1 cellular context compared by ENCODE assay signal in the genomic region with DNA sequence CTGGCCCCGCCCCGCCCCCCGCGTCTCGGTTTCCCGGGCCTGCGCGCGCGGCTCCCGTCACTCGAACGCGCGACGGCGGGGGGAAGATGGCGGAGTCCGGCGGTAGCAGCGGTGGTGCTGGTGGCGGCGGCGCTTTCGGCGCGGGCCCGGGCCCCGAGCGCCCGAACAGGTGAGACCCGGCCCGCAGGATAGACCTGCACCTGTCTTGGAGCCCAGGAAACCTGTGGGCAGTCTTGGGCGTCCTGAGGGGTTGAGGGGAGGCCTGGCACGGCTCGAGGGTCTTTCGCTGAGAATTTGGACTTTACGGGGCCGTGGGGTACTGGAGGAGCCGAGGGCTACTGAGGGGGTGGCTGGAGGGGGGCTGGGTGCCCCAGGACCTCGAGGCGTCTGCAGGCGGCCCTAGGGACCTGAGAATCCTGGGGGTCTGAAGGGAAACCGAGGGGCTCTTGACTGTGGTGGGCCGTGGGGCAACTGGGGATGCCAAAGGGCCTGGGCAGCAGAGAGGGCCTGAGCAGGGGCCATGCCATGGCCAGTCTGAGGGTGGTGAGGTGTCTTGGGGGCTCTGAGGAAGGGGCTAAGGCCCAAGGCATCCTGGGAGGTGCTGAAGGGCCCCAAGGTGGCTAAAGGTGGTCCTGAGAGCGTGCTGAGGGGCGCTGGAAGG.
A peak's percentile ranks its signal among the peaks of the same experiment; 100 is the strongest.
TF ChIP-seq lines count a peak whose summit lies in the region.

A gene with protein sequence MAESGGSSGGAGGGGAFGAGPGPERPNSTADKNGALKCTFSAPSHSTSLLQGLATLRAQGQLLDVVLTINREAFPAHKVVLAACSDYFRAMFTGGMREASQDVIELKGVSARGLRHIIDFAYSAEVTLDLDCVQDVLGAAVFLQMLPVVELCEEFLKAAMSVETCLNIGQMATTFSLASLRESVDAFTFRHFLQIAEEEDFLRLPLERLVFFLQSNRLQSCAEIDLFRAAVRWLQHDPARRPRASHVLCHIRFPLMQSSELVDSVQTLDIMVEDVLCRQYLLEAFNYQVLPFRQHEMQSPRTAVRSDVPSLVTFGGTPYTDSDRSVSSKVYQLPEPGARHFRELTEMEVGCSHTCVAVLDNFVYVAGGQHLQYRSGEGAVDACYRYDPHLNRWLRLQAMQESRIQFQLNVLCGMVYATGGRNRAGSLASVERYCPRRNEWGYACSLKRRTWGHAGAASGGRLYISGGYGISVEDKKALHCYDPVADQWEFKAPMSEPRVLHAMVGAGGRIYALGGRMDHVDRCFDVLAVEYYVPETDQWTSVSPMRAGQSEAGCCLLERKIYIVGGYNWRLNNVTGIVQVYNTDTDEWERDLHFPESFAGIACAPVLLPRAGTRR (plus strand): TSS at position 60 of the 661 bp plus-strand sequence. CDS start 27 bp downstream, at position 87.

TF ChIP-seq in K562, 482 proteins besides CTCF, POLR2A, EP300 and RAD21 (continued from another document and continues in another):
- TF ChIP-seq, protein P1, sequence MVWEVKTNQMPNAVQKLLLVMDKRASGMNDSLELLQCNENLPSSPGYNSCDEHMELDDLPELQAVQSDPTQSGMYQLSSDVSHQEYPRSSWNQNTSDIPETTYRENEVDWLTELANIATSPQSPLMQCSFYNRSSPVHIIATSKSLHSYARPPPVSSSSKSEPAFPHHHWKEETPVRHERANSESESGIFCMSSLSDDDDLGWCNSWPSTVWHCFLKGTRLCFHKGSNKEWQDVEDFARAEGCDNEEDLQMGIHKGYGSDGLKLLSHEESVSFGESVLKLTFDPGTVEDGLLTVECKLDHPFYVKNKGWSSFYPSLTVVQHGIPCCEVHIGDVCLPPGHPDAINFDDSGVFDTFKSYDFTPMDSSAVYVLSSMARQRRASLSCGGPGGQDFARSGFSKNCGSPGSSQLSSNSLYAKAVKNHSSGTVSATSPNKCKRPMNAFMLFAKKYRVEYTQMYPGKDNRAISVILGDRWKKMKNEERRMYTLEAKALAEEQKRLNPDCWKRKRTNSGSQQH (CRISPR knock-in tag; IDR thresholded peaks at IDR 0.05): no peak
- TF ChIP-seq ZNF121 (CRISPR knock-in tag; conservative IDR thresholded peaks at IDR 0.05) (no peak), EP400 (IDR thresholded peaks at IDR 0.05) (no peak), ZNF77 (CRISPR knock-in tag; IDR thresholded peaks at IDR 0.05) (no peak), TAF1 (IDR thresholded peaks at IDR 0.05; ENCODE audit: control insufficient read depth, extremely low read depth, insufficient read depth, low read length, severe bottlenecking) (peak; percentile 92), ZNF224 (CRISPR knock-in tag; IDR thresholded peaks at IDR 0.05) (no peak), HDAC1 (IDR thresholded peaks at IDR 0.05) (peak in 1 of 2 experiments; percentile 37; a peak in 2 of 4 replicates), FOXJ2 (tag; IDR thresholded peaks at IDR 0.05) (no peak), ZNF584 (CRISPR knock-in tag; IDR thresholded peaks at IDR 0.05; ENCODE audit: low read depth) (no peak), ZFP36 (IDR thresholded peaks at IDR 0.05; ENCODE audit: low read depth, low read length, partially characterized antibody) (no peak), ZNF583 (CRISPR knock-in tag; IDR thresholded peaks at IDR 0.05) (no peak), HDAC2 (IDR thresholded peaks at IDR 0.05) (no peak), STAG1 (CRISPR knock-in tag; IDR thresholded peaks at IDR 0.05; ENCODE audit: borderline replicate concordance) (no peak), XRCC4 (IDR thresholded peaks at IDR 0.05; ENCODE audit: extremely low read depth, insufficient read depth, insufficient read length) (no peak), NFIC (IDR thresholded peaks at IDR 0.05) (peak; percentile 18; the same call in 1 of the 2 replicates), SAFB (IDR thresholded peaks at IDR 0.05; ENCODE audit: borderline replicate concordance, low read depth, low read length) (no peak), ZNF764 (CRISPR knock-in tag; IDR thresholded peaks at IDR 0.05; ENCODE audit: low read depth) (no peak), MXI1 (IDR thresholded peaks at IDR 0.05; ENCODE audit: low read depth, low read length) (no peak), NFIX (CRISPR knock-in tag; IDR thresholded peaks at IDR 0.05; ENCODE audit: low read depth) (no peak), DPF2 (IDR thresholded peaks at IDR 0.05) (no peak), TAF7 (tag; IDR thresholded peaks at IDR 0.05) (peak; percentile 44; the same call in 1 of the 2 replicates), GTF2F1 (IDR thresholded peaks at IDR 0.05; ENCODE audit: low read depth, low read length) (no peak), HCFC1 (IDR thresholded peaks at IDR 0.05; ENCODE audit: low read depth, low read length) (peak; percentile 71), DACH1 (IDR thresholded peaks at IDR 0.05; ENCODE audit: partially characterized antibody) (no peak), HMGN3 (IDR thresholded peaks at IDR 0.05; ENCODE audit: borderline replicate concordance, extremely low read depth, insufficient read length, low read depth, low read length) (no peak), ESRRB (CRISPR knock-in tag; IDR thresholded peaks at IDR 0.05; ENCODE audit: borderline replicate concordance) (no peak), HDAC8 (tag; IDR thresholded peaks at IDR 0.05) (no peak), ZSCAN32 (CRISPR knock-in tag; IDR thresholded peaks at IDR 0.05) (no peak), SAP30 (IDR thresholded peaks at IDR 0.05; ENCODE audit: borderline replicate concordance, insufficient read depth, low read depth, low read length, poor library complexity, severe bottlenecking) (peak; percentile 43), KAT8 (IDR thresholded peaks at IDR 0.05; ENCODE audit: low read depth) (no peak), NR3C1 (CRISPR knock-in tag; IDR thresholded peaks at IDR 0.05) (0 out of 2 replicates have a peak, but pooled peaks have one; percentile 27), PHF20 (IDR thresholded peaks at IDR 0.05; ENCODE audit: partially characterized antibody) (peak; percentile 95), ZNF124 (CRISPR knock-in tag; IDR thresholded peaks at IDR 0.05) (no peak), KAT2B (IDR thresholded peaks at IDR 0.05; ENCODE audit: low read depth, low read length) (no peak)
- TF ChIP-seq, protein P2, sequence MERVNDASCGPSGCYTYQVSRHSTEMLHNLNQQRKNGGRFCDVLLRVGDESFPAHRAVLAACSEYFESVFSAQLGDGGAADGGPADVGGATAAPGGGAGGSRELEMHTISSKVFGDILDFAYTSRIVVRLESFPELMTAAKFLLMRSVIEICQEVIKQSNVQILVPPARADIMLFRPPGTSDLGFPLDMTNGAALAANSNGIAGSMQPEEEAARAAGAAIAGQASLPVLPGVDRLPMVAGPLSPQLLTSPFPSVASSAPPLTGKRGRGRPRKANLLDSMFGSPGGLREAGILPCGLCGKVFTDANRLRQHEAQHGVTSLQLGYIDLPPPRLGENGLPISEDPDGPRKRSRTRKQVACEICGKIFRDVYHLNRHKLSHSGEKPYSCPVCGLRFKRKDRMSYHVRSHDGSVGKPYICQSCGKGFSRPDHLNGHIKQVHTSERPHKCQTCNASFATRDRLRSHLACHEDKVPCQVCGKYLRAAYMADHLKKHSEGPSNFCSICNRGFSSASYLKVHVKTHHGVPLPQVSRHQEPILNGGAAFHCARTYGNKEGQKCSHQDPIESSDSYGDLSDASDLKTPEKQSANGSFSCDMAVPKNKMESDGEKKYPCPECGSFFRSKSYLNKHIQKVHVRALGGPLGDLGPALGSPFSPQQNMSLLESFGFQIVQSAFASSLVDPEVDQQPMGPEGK (CRISPR knock-in tag; IDR thresholded peaks at IDR 0.05; ENCODE audit: borderline replicate concordance): no peak
- TF ChIP-seq, protein P3, sequence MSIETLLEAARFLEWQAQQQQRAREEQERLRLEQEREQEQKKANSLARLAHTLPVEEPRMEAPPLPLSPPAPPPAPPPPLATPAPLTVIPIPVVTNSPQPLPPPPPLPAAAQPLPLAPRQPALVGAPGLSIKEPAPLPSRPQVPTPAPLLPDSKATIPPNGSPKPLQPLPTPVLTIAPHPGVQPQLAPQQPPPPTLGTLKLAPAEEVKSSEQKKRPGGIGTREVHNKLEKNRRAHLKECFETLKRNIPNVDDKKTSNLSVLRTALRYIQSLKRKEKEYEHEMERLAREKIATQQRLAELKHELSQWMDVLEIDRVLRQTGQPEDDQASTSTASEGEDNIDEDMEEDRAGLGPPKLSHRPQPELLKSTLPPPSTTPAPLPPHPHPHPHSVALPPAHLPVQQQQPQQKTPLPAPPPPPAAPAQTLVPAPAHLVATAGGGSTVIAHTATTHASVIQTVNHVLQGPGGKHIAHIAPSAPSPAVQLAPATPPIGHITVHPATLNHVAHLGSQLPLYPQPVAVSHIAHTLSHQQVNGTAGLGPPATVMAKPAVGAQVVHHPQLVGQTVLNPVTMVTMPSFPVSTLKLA (conservative IDR thresholded peaks at IDR 0.05): 0 out of 4 replicates have a peak, but pooled peaks of 1 of the 2 experiments have one; percentile 41
- TF ChIP-seq, protein P4, sequence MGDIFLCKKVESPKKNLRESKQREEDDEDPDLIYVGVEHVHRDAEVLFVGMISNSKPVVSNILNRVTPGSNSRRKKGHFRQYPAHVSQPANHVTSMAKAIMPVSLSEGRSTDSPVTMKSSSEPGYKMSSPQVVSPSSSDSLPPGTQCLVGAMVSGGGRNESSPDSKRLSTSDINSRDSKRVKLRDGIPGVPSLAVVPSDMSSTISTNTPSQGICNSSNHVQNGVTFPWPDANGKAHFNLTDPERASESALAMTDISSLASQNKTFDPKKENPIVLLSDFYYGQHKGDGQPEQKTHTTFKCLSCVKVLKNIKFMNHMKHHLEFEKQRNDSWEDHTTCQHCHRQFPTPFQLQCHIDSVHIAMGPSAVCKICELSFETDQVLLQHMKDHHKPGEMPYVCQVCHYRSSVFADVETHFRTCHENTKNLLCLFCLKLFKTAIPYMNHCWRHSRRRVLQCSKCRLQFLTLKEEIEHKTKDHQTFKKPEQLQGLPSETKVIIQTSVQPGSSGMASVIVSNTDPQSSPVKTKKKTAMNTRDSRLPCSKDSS (IDR thresholded peaks at IDR 0.05; ENCODE audit: low read depth, partially characterized antibody): no peak
- TF ChIP-seq, protein P5, sequence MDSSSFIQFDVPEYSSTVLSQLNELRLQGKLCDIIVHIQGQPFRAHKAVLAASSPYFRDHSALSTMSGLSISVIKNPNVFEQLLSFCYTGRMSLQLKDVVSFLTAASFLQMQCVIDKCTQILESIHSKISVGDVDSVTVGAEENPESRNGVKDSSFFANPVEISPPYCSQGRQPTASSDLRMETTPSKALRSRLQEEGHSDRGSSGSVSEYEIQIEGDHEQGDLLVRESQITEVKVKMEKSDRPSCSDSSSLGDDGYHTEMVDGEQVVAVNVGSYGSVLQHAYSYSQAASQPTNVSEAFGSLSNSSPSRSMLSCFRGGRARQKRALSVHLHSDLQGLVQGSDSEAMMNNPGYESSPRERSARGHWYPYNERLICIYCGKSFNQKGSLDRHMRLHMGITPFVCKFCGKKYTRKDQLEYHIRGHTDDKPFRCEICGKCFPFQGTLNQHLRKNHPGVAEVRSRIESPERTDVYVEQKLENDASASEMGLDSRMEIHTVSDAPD (CRISPR knock-in tag; IDR thresholded peaks at IDR 0.05): no peak
- TF ChIP-seq, protein P6, sequence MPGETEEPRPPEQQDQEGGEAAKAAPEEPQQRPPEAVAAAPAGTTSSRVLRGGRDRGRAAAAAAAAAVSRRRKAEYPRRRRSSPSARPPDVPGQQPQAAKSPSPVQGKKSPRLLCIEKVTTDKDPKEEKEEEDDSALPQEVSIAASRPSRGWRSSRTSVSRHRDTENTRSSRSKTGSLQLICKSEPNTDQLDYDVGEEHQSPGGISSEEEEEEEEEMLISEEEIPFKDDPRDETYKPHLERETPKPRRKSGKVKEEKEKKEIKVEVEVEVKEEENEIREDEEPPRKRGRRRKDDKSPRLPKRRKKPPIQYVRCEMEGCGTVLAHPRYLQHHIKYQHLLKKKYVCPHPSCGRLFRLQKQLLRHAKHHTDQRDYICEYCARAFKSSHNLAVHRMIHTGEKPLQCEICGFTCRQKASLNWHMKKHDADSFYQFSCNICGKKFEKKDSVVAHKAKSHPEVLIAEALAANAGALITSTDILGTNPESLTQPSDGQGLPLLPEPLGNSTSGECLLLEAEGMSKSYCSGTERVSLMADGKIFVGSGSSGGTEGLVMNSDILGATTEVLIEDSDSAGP (CRISPR knock-in tag; IDR thresholded peaks at IDR 0.05): no peak
- TF ChIP-seq, protein P7, sequence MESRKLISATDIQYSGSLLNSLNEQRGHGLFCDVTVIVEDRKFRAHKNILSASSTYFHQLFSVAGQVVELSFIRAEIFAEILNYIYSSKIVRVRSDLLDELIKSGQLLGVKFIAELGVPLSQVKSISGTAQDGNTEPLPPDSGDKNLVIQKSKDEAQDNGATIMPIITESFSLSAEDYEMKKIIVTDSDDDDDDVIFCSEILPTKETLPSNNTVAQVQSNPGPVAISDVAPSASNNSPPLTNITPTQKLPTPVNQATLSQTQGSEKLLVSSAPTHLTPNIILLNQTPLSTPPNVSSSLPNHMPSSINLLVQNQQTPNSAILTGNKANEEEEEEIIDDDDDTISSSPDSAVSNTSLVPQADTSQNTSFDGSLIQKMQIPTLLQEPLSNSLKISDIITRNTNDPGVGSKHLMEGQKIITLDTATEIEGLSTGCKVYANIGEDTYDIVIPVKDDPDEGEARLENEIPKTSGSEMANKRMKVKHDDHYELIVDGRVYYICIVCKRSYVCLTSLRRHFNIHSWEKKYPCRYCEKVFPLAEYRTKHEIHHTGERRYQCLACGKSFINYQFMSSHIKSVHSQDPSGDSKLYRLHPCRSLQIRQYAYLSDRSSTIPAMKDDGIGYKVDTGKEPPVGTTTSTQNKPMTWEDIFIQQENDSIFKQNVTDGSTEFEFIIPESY (CRISPR knock-in tag; IDR thresholded peaks at IDR 0.05): no peak
- TF ChIP-seq, protein P8, sequence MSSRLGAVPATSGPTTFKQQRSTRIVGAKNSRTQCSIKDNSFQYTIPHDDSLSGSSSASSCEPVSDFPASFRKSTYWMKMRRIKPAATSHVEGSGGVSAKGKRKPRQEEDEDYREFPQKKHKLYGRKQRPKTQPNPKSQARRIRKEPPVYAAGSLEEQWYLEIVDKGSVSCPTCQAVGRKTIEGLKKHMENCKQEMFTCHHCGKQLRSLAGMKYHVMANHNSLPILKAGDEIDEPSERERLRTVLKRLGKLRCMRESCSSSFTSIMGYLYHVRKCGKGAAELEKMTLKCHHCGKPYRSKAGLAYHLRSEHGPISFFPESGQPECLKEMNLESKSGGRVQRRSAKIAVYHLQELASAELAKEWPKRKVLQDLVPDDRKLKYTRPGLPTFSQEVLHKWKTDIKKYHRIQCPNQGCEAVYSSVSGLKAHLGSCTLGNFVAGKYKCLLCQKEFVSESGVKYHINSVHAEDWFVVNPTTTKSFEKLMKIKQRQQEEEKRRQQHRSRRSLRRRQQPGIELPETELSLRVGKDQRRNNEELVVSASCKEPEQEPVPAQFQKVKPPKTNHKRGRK (tag; IDR thresholded peaks at IDR 0.05): no peak
- TF ChIP-seq, protein P9, sequence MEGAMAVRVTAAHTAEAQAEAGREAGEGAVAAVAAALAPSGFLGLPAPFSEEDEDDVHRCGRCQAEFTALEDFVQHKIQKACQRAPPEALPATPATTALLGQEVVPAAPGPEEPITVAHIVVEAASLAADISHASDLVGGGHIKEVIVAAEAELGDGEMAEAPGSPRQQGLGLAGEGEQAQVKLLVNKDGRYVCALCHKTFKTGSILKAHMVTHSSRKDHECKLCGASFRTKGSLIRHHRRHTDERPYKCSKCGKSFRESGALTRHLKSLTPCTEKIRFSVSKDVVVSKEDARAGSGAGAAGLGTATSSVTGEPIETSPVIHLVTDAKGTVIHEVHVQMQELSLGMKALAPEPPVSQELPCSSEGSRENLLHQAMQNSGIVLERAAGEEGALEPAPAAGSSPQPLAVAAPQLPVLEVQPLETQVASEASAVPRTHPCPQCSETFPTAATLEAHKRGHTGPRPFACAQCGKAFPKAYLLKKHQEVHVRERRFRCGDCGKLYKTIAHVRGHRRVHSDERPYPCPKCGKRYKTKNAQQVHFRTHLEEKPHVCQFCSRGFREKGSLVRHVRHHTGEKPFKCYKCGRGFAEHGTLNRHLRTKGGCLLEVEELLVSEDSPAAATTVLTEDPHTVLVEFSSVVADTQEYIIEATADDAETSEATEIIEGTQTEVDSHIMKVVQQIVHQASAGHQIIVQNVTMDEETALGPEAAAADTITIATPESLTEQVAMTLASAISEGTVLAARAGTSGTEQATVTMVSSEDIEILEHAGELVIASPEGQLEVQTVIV (CRISPR knock-in tag; IDR thresholded peaks at IDR 0.05; ENCODE audit: borderline replicate concordance): no peak
